ENCODE assay signal across 30 cellular contexts in the genomic region with DNA sequence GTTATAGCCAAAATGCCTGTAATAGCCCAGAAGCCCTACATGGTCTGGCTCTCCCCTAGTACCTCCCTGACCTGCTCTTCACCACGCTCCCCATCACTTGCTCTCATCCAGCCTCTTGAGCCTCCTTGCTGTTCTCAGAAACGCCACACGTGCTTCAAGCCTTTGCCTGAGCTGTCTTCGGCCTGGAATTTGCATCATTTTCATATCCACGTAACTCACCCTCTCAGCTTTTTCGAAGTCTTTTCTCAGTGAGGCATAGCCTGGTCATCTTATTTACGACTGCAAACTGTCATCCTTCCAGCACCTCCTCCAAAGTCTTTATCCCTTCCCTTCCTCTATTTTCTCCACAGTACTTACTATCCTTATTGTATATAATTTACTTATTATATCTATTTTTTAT.
DNase-seq lines count a peak whose midpoint lies in the region; FAIRE-seq and TF ChIP-seq lines count a peak whose summit lies in the region.
"Had no signal": no experiment of that assay in that cellular context is flagged by ENCODE, and none has a peak within 500 bp of the region (broad histone marks: within the 10 kb centered on the region; RNA-seq: fewer than 3 reads in every experiment).

No MANE protein-coding gene starts in this region.

- H3K79me2 ChIP-seq in H1 (ENCODE audit: control insufficient read depth in 1 of 2, insufficient read depth in 2 of 2, low read length in 2 of 2) = no peaks in the 10 kb centered on the region

- H3K27ac ChIP-seq in H1 (ENCODE audit: low read depth, low read length) (no peak overlapping the region; the same call in 1 of the 2 replicates), thyroid gland (no peak overlapping the region)
- H3K27ac ChIP-seq: HL-60, KMS-11, left ventricle myocardium inferior, prostate gland, right lobe of liver, spleen, thoracic aorta, vagina had no signal

- no peak overlapping the region for H3K56ac ChIP-seq in H1 (replicated peaks; ENCODE audit: insufficient read length, low read depth, low read length)

- no peaks in the 10 kb centered on the region for H3K9me3 ChIP-seq in H1 (ENCODE audit: insufficient read depth in 2 of 2, low read depth in 1 of 2, low read length in 1 of 2)
- no peaks in the 10 kb centered on the region for H3K9me3 ChIP-seq in thyroid gland
- H3K9me3 ChIP-seq: left ventricle myocardium inferior, prostate gland, right lobe of liver, spleen, thoracic aorta, vagina had no signal

- no peak for TF ChIP-seq POLR2A in H1 (IDR thresholded peaks at IDR 0.05; ENCODE audit: control extremely low read depth in 1 of 2, low read depth in 2 of 2, low read length in 2 of 2)
- no peak for TF ChIP-seq POLR2A in thyroid gland (IDR thresholded peaks at IDR 0.05)
- TF ChIP-seq POLR2A in erythroblast (IDR thresholded peaks at IDR 0.05; ENCODE audit: low read length) = no peak

- H3K36me3 ChIP-seq in H1 (ENCODE audit: control insufficient read depth in 2 of 4, insufficient read depth in 4 of 4, low read length in 3 of 4) (no peaks in the 10 kb centered on the region), thyroid gland (no peaks in the 10 kb centered on the region)
- H3K36me3 ChIP-seq: left ventricle myocardium inferior, prostate gland, right lobe of liver, spleen, thoracic aorta, vagina had no signal

- no peak overlapping the region for H2AK5ac ChIP-seq in H1 (ENCODE audit: low read depth, low read length)

- no peak for TF ChIP-seq EP300 in H1 (IDR thresholded peaks at IDR 0.05; ENCODE audit: borderline replicate concordance in 1 of 2, low read depth in 2 of 2, low read length in 2 of 2)

- no peak overlapping the region for H2BK5ac ChIP-seq in H1 (ENCODE audit: low read depth, low read length)

- H3K23ac ChIP-seq in H1 (ENCODE audit: insufficient read length) = no peak overlapping the region

- H3K18ac ChIP-seq in H1 (ENCODE audit: extremely low read depth, low read length) = no peak overlapping the region

- no peak overlapping the region for H2BK120ac ChIP-seq in H1 (replicated peaks; ENCODE audit: low read depth, low read length)

- H4K91ac ChIP-seq in H1 (replicated peaks; ENCODE audit: insufficient read length, low read length) = no peak overlapping the region

- no peak overlapping the region for H3K4ac ChIP-seq in H1 (replicated peaks; ENCODE audit: insufficient read length, low read depth, low read length)

- no peak overlapping the region for H3K4me2 ChIP-seq in H1 (ENCODE audit: insufficient read depth in 1 of 2, low read depth in 2 of 2, low read length in 2 of 2)
- H3K4me2 ChIP-seq: KMS-11 had no signal

- DNase-seq in ELR (ENCODE audit: low read depth) (peak; percentile 68), LHCN-M2 (ENCODE audit: low read depth) (peak; percentile 4), H1 (ENCODE audit: low read depth in 1 of 2, low spot score in 2 of 2) (no peak), thyroid gland (peak; percentile 32 to 43), NCI-H2081 (lab: John Stamatoyannopoulos, UW) (no peak), cortex of kidney (lab: John Stamatoyannopoulos, UW) (no peak), erythroblast (lab: John Stamatoyannopoulos, UW) (no peak)
- DNase-seq: activated CD4-positive, alpha-beta T cell treated with anti-CD3 and anti-CD28 coated beads for 36 hours; activated CD8-positive, alpha-beta memory T cell treated with anti-CD3 and anti-CD28 coated beads for 24 hours; activated T-cell treated with anti-CD3 and anti-CD28 coated beads for 4 hours; anterior cingulate cortex; C1 segment of cervical spinal cord; DMS153; effector CD8-positive, alpha-beta T cell; left ventricle myocardium inferior; NCI-H1417 treated with DMSO at 0.1 percent for 48 hours; NCI-H226; NCI-H69; right lobe of liver; SHP77 treated with DMSO at 0.1 percent for 48 hours; spleen; stimulated activated CD4-positive, alpha-beta T cell treated with anti-CD3 and anti-CD28 coated beads, Interleukin-2, amount 100 ng/mL, for 48 hours; stimulated activated naive CD8-positive, alpha-beta T cell treated with anti-CD3 and anti-CD28 coated beads, Interleukin-15, amount 100 ng/mL, for 72 hours had no signal

- H3K79me1 ChIP-seq in H1 (ENCODE audit: low read depth, low read length) = no peaks in the 10 kb centered on the region

- peak overlapping the region; percentile 39; the same call in 1 of the 2 replicates for H2AFZ ChIP-seq in H1 (ENCODE audit: low read length)

- no peaks in the 10 kb centered on the region for H3K4me1 ChIP-seq in H1 (replicated peaks in 1 of 4; ENCODE audit: control insufficient read depth in 3 of 4, insufficient read depth in 4 of 4, low read length in 3 of 4)
- no peaks in the 10 kb centered on the region for H3K4me1 ChIP-seq in thyroid gland
- H3K4me1 ChIP-seq: prostate gland had no signal

- H3K4me3 ChIP-seq in H1 (ENCODE audit: extremely low read depth in 1 of 4, insufficient read depth in 2 of 4, low read depth in 3 of 4, low read length in 4 of 4) (no peak overlapping the region), thyroid gland (replicated peaks in 1 of 3) (no peak overlapping the region)
- H3K4me3 ChIP-seq: left ventricle myocardium inferior, prostate gland, right lobe of liver, spleen, thoracic aorta, vagina had no signal

- CTCF ChIA-PET in H1 (lab: Charles Lee; ENCODE audit: partially characterized antibody) = no interaction called here

- no peak overlapping the region for H4K5ac ChIP-seq in H1 (ENCODE audit: insufficient read length, low read depth, low read length)

- H3K14ac ChIP-seq in H1 (ENCODE audit: insufficient read length) = no peak overlapping the region

- H2BK15ac ChIP-seq in H1 (ENCODE audit: low read length) = no peak overlapping the region

- H4K20me1 ChIP-seq in H1 (replicated peaks in 1 of 2; ENCODE audit: control insufficient read depth in 1 of 2, insufficient read depth in 2 of 2, low read length in 2 of 2) = no peaks in the 10 kb centered on the region

- FAIRE-seq in H1 (lab: Jason Lieb, UNC) = no peak
- FAIRE-seq: G401.6, islet of Langerhans had no signal

- no peak for TF ChIP-seq CTCF in H1 (IDR thresholded peaks at IDR 0.05; ENCODE audit: control extremely low read depth in 1 of 3, insufficient read depth in 1 of 3, low read depth in 1 of 3, low read length in 3 of 3)
- TF ChIP-seq CTCF in thyroid gland (IDR thresholded peaks at IDR 0.05) = no peak

- TF ChIP-seq RAD21 in H1 (IDR thresholded peaks at IDR 0.05 in 1 of 2, conservative IDR thresholded peaks at IDR 0.05 in 1 of 2; ENCODE audit: low read depth in 2 of 2, low read length in 2 of 2) = no peak

- H3K9ac ChIP-seq in H1 (replicated peaks in 1 of 4; ENCODE audit: extremely low read depth in 1 of 4, low read depth in 3 of 4, low read length in 3 of 4) = no peak overlapping the region
- H3K9ac ChIP-seq: KMS-11 had no signal

- H2BK12ac ChIP-seq in H1 (ENCODE audit: low read depth, low read length) = no peak overlapping the region

- intact Hi-C loops in thyroid gland (cut with DNase I) = no loop called here

- H3K23me2 ChIP-seq in H1 (ENCODE audit: low read depth, low read length) = no peaks in the 10 kb centered on the region

- POLR2A ChIA-PET in H1 (lab: Charles Lee; ENCODE audit: partially characterized antibody) = no interaction called here

- H3K27me3 ChIP-seq in H1 (replicated peaks in 1 of 4; ENCODE audit: control insufficient read depth in 3 of 4, extremely low read depth in 1 of 4, insufficient read depth in 3 of 4, low read length in 3 of 4) (no peaks in the 10 kb centered on the region), thyroid gland (no peaks in the 10 kb centered on the region)
- H3K27me3 ChIP-seq: right lobe of liver, spleen, vagina had no signal

- 87% methylated on average over 7 of the region's 7 CpGs; no CpG with 5 or more reads in 1 of the 2 experiments for WGBS in H1 (ENCODE audit: extremely low coverage in 1 of 2, insufficient coverage in 1 of 2, insufficient read length in 1 of 2, insufficient replicate concordance in 2 of 2, low coverage in 1 of 2, low lambda C conversion rate in 2 of 2, missing lambda C conversion rate in 1 of 2), 2 experiments
- WGBS in thyroid gland, 2 donors = 46 to 49% methylated on average over 7 of the region's 7 CpGs

- H4K8ac ChIP-seq in H1 (ENCODE audit: extremely low read depth, insufficient read depth, low read length) = no peak overlapping the region

- no peak overlapping the region for H2BK20ac ChIP-seq in H1 (ENCODE audit: low read length)

TF ChIP-seq in H1, 55 proteins besides CTCF, POLR2A, EP300 and RAD21:
- no peak for TF ChIP-seq HDAC6 (IDR thresholded peaks at IDR 0.05; ENCODE audit: low read depth, low read length)
- no peak for TF ChIP-seq KDM1A (IDR thresholded peaks at IDR 0.05; ENCODE audit: borderline replicate concordance, low read length)
- no peak for TF ChIP-seq GABPA (IDR thresholded peaks at IDR 0.05; ENCODE audit: borderline replicate concordance, insufficient read depth, low read length)
- TF ChIP-seq YY1 (IDR thresholded peaks at IDR 0.05; ENCODE audit: low read depth, low read length) = no peak
- TF ChIP-seq TCF12 (IDR thresholded peaks at IDR 0.05; ENCODE audit: low read depth, low read length) = no peak
- no peak for TF ChIP-seq BRCA1 (IDR thresholded peaks at IDR 0.05; ENCODE audit: low read depth, low read length)
- TF ChIP-seq EZH2 (IDR thresholded peaks at IDR 0.05; ENCODE audit: low read depth, low read length, severe bottlenecking) = no peak
- TF ChIP-seq CBX8 (IDR thresholded peaks at IDR 0.05; ENCODE audit: borderline replicate concordance, low read depth, low read length) = no peak
- no peak for TF ChIP-seq RXRA (IDR thresholded peaks at IDR 0.05; ENCODE audit: insufficient read depth, low read depth, low read length)
- TF ChIP-seq RFX5 (IDR thresholded peaks at IDR 0.05; ENCODE audit: borderline replicate concordance, low read depth, low read length) = no peak
- TF ChIP-seq SP4 (IDR thresholded peaks at IDR 0.05; ENCODE audit: low read length) = no peak
- no peak for TF ChIP-seq KDM4A (IDR thresholded peaks at IDR 0.05; ENCODE audit: low read depth, low read length, severe bottlenecking)
- TF ChIP-seq POLR2AphosphoS5 (IDR thresholded peaks at IDR 0.05; ENCODE audit: low read depth, low read length) = no peak

Comparison
In these comparisons a context has a peak if more than half of its experiments do, and no peak if none do; other contexts are left out.
1. DNase-seq: peak in ELR (single experiment), LHCN-M2 (single experiment) and thyroid gland (2 of 2); none in H1 (0 of 2), NCI-H2081 (0 of 2), cortex of kidney (single experiment) and erythroblast (0 of 2).